Comparison of ENCODE assay signal across 8 cellular contexts in genomic region chr12:93376436-93377251, GRCh38. TPM values are rescaled to one million over a fixed set of nuclear protein-coding genes. Genes with fewer than 3 reads are reported as not detected.
DNase-seq lines count a peak whose midpoint lies in the region; ATAC-seq and TF ChIP-seq lines count a peak whose summit lies in the region.

No MANE protein-coding gene starts in this region.

- H3K4ac ChIP-seq in trophoblast cell (ENCODE audit: low read depth, low read length) = peak overlapping the region; percentile 13

- H4K12ac ChIP-seq in trophoblast cell (ENCODE audit: low read depth, low read length) = no peak overlapping the region

- no peak overlapping the region for H3K23ac ChIP-seq in trophoblast cell (ENCODE audit: low read length)

- H3K9me3 Mint-ChIP-seq in activated naive CD4-positive, alpha-beta T cell treated with anti-CD3 and anti-CD28 coated beads, Interleukin-2, amount 50 U/mL, for 24 hours = no peaks in the 10 kb centered on the region

- H3K27ac ChIP-seq in trophoblast cell (ENCODE audit: low read depth, low read length) = peak overlapping the region; percentile 8

- peaks cover 12% of the 10 kb centered on the region for H3K79me2 ChIP-seq in trophoblast cell (ENCODE audit: control insufficient read depth, insufficient read depth, low read length, poor library complexity)

- peak overlapping the region; percentile 61 for H3K4me3 ChIP-seq in WI38 (ENCODE audit: low read depth, low read length)
- no peak overlapping the region for H3K4me3 ChIP-seq in trophoblast cell (ENCODE audit: low read depth, low read length)

- peaks cover 10% of the 10 kb centered on the region for H3K79me1 ChIP-seq in trophoblast cell (ENCODE audit: low read length)

- peak overlapping the region; percentile 64 for H2BK120ac ChIP-seq in trophoblast cell (ENCODE audit: insufficient read depth, low read length, poor library complexity)

- H4K91ac ChIP-seq in trophoblast cell (ENCODE audit: low read depth, low read length) = peak overlapping the region; percentile 28

- no peak overlapping the region for H2BK12ac ChIP-seq in trophoblast cell (ENCODE audit: low read length)

- H3K4me1 Mint-ChIP-seq in activated naive CD4-positive, alpha-beta T cell treated with anti-CD3 and anti-CD28 coated beads, Interleukin-2, amount 50 U/mL, for 24 hours = peaks cover 30% of the 10 kb centered on the region

- no peak overlapping the region for H3K27ac Mint-ChIP-seq in activated naive CD4-positive, alpha-beta T cell treated with anti-CD3 and anti-CD28 coated beads, Interleukin-2, amount 50 U/mL, for 24 hours

- no peaks in the 10 kb centered on the region for H3K36me3 ChIP-seq in trophoblast cell (ENCODE audit: control insufficient read depth in 1 of 2, insufficient read depth in 2 of 2, low read length in 2 of 2)

- intact Hi-C loops in Right ventricle myocardium superior (cut with DNase I) = loop anchor here (5.0 kb wide), 1 partner anchor 74 kb away; no protein-coding TSS in a partner anchor

- WGBS in trophoblast cell (ENCODE audit: extremely low coverage, insufficient coverage, insufficient read length) = no CpG with 5 or more reads among the region's 10 CpGs

- DNase-seq in activated naive CD4-positive, alpha-beta T cell treated with anti-CD3 and anti-CD28 coated beads, Interleukin-2, amount 50 U/mL, for 16 hours = no peak
- DNase-seq in Right ventricle myocardium superior (peak; percentile 59), trophoblast cell (peak in 1 of 2 donors; percentile 12)

- no peak for TF ChIP-seq CTCF in WI38 (IDR thresholded peaks at IDR 0.05; ENCODE audit: low read depth, low read length)

- H3K14ac ChIP-seq in trophoblast cell (ENCODE audit: low read length) = peak overlapping the region; percentile 63

- H3K9me3 ChIP-seq in trophoblast cell (ENCODE audit: insufficient read depth, low read depth, low read length) = no peaks in the 10 kb centered on the region

- peak overlapping the region; percentile 29 for H3K4me2 ChIP-seq in trophoblast cell (ENCODE audit: low read length)

- peaks cover 5 to 11% of the 10 kb centered on the region in 2 experiments for H3K4me1 ChIP-seq in trophoblast cell (ENCODE audit: control insufficient read depth in 1 of 2, insufficient read depth in 2 of 2, low read length in 2 of 2)

- H3K27me3 ChIP-seq in trophoblast cell (ENCODE audit: insufficient read depth, low read length) = no peaks in the 10 kb centered on the region

- peak overlapping the region; percentile 88 for H3K4me3 Mint-ChIP-seq in activated naive CD4-positive, alpha-beta T cell treated with anti-CD3 and anti-CD28 coated beads, Interleukin-2, amount 50 U/mL, for 24 hours

- peak overlapping the region; percentile 47 for H2AFZ ChIP-seq in trophoblast cell (ENCODE audit: insufficient read depth, low read length, poor library complexity)

- H3K36me3 Mint-ChIP-seq in activated naive CD4-positive, alpha-beta T cell treated with anti-CD3 and anti-CD28 coated beads, Interleukin-2, amount 50 U/mL, for 24 hours = peaks cover 13% of the 10 kb centered on the region

- peak overlapping the region; percentile 58 for H4K8ac ChIP-seq in trophoblast cell (ENCODE audit: low read depth, low read length)

- ATAC-seq in Right ventricle myocardium superior (ENCODE audit: poor library complexity) (peak; percentile 49), GM18909 (IDR thresholded peaks at IDR 0.05; ENCODE audit: poor library complexity, unreplicated experiment) (no peak), GM21723 (IDR thresholded peaks at IDR 0.05; ENCODE audit: unreplicated experiment) (no peak), HG03196 (IDR thresholded peaks at IDR 0.05; ENCODE audit: unreplicated experiment) (no peak)

- H2AK5ac ChIP-seq in trophoblast cell (ENCODE audit: low read length) = peak overlapping the region; percentile 51

- peak overlapping the region; percentile 33 for H3K18ac ChIP-seq in trophoblast cell (ENCODE audit: low read length)

- H3K27me3 Mint-ChIP-seq in activated naive CD4-positive, alpha-beta T cell treated with anti-CD3 and anti-CD28 coated beads, Interleukin-2, amount 50 U/mL, for 24 hours = peaks cover 2% of the 10 kb centered on the region

- H3K9ac ChIP-seq in trophoblast cell (ENCODE audit: low read length) = no peak overlapping the region

- H2BK5ac ChIP-seq in trophoblast cell (ENCODE audit: low read depth, low read length, poor library complexity) = no peak overlapping the region

RNA-seq across cellular contexts. Expression of gene NUDT4, which starts 1.1 kb away (rescaled TPM):
- 410 TPM for total RNA-seq in Right ventricle myocardium superior
- 39.6 and 40.3 TPM in 2 replicates for polyA plus RNA-seq in trophoblast cell (2013)
